ENCODE assay signal across 1 cellular context in the genomic region with DNA sequence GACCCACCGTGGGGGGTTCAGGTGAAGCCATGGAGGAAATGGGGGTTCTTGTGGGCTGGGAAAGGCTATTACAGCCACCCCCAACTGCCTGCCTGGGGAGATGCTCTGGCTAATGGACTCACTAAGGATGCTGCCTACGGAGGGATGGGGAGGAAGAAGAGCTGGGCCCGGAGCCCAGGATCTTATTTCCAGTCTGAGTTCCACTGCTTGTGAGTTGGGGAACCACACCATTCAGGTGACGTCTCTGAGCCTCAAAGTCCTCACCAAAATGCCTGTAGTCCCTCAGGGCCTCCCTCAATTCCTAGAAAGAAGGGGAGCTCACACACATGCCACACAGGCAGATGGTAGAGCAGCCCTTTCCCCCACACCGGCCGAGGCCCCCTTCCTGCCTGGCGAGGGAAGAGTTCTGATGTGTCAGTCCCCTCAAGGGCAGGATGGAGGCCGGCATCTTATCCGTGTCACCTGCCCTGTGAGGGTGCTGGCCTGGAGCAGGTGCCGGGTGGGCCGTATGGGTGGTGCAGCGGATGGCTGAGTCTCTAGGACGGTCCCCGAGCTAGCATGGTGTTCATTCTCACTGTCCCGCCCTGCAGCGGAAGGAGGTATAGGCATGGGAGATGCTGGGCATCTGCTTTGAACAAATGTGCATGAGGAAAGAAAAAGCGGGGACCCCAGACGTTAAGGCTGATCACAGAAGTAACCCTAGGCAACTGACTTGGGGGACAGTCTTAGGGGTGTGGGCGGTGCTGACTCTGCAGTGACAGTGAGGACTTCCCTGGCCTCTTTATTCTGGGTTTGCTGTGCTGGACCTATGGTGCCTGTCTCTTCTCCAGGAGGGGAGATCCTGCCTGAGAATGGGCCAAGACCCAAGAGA.
TF ChIP-seq lines count a peak whose summit lies in the region.

No MANE protein-coding gene starts in this region.

TF ChIP-seq in WTC11, 78 proteins besides CTCF, POLR2A, EP300 and RAD21:
- TF ChIP-seq ESRRA (CRISPR knock-in tag; IDR thresholded peaks at IDR 0.05; ENCODE audit: borderline replicate concordance): no peak
